1 cellular context compared by ENCODE assay signal in the genomic region with DNA sequence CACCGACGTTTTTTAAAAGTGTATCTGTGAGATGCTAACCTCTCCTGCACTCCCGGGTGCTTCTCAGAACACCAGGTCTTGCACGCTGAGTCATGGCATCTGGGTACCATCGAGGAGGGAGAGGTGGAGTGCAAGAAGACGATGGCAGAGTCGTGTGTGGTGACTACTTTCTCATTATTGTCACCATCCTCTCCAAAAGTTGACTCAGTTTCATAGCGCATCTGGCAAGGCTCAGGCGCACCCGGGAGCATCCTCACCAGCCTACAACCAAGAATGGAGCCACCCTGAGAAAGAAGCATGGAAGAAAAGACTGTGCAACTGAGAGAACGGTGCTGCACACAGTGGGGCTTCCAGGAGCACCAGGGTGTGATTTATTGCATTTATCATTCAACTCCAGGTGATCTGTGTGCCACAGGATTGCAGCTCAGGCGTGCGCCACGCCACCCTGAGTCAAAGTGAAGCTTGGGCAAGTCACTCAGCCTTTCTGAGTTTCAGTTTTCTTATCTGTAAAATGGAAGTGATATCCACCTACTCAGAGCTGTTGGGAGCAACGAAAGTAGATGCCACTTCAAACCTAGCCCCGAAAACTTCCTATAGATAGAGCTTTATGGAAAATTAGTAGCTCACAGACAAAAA.
A peak's percentile ranks its signal among the peaks of the same experiment; 100 is the strongest.
TF ChIP-seq lines count a peak whose summit lies in the region.

No MANE protein-coding gene starts in this region.

TF ChIP-seq in GM12878, 131 proteins besides CTCF, POLR2A, EP300 and RAD21 (continued from another document):
- TF ChIP-seq, protein P1, sequence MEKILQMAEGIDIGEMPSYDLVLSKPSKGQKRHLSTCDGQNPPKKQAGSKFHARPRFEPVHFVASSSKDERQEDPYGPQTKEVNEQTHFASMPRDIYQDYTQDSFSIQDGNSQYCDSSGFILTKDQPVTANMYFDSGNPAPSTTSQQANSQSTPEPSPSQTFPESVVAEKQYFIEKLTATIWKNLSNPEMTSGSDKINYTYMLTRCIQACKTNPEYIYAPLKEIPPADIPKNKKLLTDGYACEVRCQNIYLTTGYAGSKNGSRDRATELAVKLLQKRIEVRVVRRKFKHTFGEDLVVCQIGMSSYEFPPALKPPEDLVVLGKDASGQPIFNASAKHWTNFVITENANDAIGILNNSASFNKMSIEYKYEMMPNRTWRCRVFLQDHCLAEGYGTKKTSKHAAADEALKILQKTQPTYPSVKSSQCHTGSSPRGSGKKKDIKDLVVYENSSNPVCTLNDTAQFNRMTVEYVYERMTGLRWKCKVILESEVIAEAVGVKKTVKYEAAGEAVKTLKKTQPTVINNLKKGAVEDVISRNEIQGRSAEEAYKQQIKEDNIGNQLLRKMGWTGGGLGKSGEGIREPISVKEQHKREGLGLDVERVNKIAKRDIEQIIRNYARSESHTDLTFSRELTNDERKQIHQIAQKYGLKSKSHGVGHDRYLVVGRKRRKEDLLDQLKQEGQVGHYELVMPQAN (conservative IDR thresholded peaks at IDR 0.05): no peak
- TF ChIP-seq HDAC2 (IDR thresholded peaks at IDR 0.05) (no peak), TCF7 (IDR thresholded peaks at IDR 0.05; ENCODE audit: borderline replicate concordance) (no peak), RUNX3 (IDR thresholded peaks at IDR 0.05; ENCODE audit: low read length) (peak; percentile 32; the same call in 1 of the 2 replicates), IKZF2 (IDR thresholded peaks at IDR 0.05) (peak; percentile 27 to 50; a peak in 1 of 4 replicates), WRNIP1 (IDR thresholded peaks at IDR 0.05; ENCODE audit: borderline replicate concordance, low read depth, low read length) (no peak), BCL11A (IDR thresholded peaks at IDR 0.05; ENCODE audit: low read depth, low read length) (0 out of 2 replicates have a peak, but pooled peaks have one; percentile 24), PAX5 (IDR thresholded peaks at IDR 0.05; ENCODE audit: borderline replicate concordance, low read depth, low read length) (0 out of 2 replicates have a peak, but pooled peaks have one; percentile 38), CBX5 (IDR thresholded peaks at IDR 0.05; ENCODE audit: low read depth) (no peak), SUPT20H (IDR thresholded peaks at IDR 0.05; ENCODE audit: borderline replicate concordance, control insufficient read depth, low read depth, low read length) (no peak)
- TF ChIP-seq, protein P2, sequence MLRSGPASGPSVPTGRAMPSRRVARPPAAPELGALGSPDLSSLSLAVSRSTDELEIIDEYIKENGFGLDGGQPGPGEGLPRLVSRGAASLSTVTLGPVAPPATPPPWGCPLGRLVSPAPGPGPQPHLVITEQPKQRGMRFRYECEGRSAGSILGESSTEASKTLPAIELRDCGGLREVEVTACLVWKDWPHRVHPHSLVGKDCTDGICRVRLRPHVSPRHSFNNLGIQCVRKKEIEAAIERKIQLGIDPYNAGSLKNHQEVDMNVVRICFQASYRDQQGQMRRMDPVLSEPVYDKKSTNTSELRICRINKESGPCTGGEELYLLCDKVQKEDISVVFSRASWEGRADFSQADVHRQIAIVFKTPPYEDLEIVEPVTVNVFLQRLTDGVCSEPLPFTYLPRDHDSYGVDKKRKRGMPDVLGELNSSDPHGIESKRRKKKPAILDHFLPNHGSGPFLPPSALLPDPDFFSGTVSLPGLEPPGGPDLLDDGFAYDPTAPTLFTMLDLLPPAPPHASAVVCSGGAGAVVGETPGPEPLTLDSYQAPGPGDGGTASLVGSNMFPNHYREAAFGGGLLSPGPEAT (IDR thresholded peaks at IDR 0.05; ENCODE audit: low read depth): peak; percentile 18; the same call in 1 of the 2 replicates
- TF ChIP-seq, protein P3, sequence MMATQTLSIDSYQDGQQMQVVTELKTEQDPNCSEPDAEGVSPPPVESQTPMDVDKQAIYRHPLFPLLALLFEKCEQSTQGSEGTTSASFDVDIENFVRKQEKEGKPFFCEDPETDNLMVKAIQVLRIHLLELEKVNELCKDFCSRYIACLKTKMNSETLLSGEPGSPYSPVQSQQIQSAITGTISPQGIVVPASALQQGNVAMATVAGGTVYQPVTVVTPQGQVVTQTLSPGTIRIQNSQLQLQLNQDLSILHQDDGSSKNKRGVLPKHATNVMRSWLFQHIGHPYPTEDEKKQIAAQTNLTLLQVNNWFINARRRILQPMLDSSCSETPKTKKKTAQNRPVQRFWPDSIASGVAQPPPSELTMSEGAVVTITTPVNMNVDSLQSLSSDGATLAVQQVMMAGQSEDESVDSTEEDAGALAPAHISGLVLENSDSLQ (IDR thresholded peaks at IDR 0.05): peak; percentile 58
- TF ChIP-seq, protein P4, sequence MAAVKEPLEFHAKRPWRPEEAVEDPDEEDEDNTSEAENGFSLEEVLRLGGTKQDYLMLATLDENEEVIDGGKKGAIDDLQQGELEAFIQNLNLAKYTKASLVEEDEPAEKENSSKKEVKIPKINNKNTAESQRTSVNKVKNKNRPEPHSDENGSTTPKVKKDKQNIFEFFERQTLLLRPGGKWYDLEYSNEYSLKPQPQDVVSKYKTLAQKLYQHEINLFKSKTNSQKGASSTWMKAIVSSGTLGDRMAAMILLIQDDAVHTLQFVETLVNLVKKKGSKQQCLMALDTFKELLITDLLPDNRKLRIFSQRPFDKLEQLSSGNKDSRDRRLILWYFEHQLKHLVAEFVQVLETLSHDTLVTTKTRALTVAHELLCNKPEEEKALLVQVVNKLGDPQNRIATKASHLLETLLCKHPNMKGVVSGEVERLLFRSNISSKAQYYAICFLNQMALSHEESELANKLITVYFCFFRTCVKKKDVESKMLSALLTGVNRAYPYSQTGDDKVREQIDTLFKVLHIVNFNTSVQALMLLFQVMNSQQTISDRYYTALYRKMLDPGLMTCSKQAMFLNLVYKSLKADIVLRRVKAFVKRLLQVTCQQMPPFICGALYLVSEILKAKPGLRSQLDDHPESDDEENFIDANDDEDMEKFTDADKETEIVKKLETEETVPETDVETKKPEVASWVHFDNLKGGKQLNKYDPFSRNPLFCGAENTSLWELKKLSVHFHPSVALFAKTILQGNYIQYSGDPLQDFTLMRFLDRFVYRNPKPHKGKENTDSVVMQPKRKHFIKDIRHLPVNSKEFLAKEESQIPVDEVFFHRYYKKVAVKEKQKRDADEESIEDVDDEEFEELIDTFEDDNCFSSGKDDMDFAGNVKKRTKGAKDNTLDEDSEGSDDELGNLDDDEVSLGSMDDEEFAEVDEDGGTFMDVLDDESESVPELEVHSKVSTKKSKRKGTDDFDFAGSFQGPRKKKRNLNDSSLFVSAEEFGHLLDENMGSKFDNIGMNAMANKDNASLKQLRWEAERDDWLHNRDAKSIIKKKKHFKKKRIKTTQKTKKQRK (IDR thresholded peaks at IDR 0.05; ENCODE audit: low read depth, low read length): no peak
- TF ChIP-seq, protein P5, sequence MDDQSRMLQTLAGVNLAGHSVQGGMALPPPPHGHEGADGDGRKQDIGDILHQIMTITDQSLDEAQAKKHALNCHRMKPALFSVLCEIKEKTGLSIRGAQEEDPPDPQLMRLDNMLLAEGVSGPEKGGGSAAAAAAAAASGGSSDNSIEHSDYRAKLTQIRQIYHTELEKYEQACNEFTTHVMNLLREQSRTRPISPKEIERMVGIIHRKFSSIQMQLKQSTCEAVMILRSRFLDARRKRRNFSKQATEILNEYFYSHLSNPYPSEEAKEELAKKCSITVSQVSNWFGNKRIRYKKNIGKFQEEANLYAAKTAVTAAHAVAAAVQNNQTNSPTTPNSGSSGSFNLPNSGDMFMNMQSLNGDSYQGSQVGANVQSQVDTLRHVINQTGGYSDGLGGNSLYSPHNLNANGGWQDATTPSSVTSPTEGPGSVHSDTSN (IDR thresholded peaks at IDR 0.05; ENCODE audit: insufficient replicate concordance, low read depth, low read length): peak; percentile 36
